In the genomic region with DNA sequence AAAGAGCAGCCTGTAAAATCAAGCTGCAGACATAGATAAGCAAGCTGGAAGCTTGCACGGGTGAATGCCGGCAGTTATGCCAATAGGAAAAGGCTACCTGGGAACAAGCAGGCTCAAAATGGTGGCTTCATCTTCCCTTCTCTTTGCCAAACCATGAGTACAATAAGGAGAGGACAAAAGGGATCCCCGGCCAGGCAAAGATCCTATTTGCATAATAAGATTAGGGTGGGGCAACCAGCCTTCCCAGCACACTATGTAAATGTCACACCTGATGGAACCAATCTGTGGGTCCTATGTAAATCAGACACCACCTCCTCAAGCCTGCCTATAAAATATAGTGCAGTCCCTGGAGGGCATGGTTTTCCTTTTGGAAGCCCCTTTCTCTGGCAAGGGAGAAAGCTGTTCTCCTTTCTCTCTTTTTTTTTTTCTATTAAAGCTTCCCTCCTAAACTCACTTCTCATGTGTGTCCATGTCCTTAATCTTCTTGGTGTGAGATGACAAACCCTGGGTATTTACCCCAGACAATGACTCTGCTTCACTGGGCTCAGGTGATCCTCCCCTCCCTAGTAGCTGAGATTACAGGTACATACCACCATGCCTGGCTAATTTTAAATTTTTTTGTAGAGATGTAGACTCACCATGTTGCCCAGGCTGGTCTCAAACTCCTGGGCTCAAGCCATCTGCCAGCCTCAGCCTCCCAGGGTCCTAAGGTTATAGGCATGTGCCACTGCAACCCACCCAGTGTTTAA, we compare ENCODE assay signal across 14 cellular contexts. TPM values are rescaled to one million over a fixed set of nuclear protein-coding genes. Genes with fewer than 3 reads are reported as not detected.
DNase-seq lines count a peak whose midpoint lies in the region.
"Had no signal": no experiment of that assay in that cellular context is flagged by ENCODE, and none has a peak within 500 bp of the region (broad histone marks: within the 10 kb centered on the region; RNA-seq: fewer than 3 reads in every experiment).

No MANE protein-coding gene starts in this region.

- H3K27me3 ChIP-seq in iPS DF 6.9 (ENCODE audit: control insufficient read depth, insufficient read depth, low read length), result no peaks in the 10 kb centered on the region
- H3K27me3 ChIP-seq: pancreas had no signal

- DNase-seq in COR-L47 (lab: John Stamatoyannopoulos, UW), result peak; percentile 33
- peak; percentile 6 for DNase-seq in Jurkat, Clone E6-1 (ENCODE audit: low read depth, low spot score)
- DNase-seq in NCI-H82 treated with DMSO at 0.1 percent for 48 hours (lab: John Stamatoyannopoulos, UW; ENCODE audit: unreplicated experiment), result peak; percentile 97
- DNase-seq in iPS DF 6.9 (ENCODE audit: low read depth, low spot score), result peak; percentile 43
- DNase-seq in substantia nigra (lab: John Stamatoyannopoulos, UW), result no peak
- no peak for DNase-seq in NCI-H1105 (lab: John Stamatoyannopoulos, UW)
- no peak for DNase-seq in AML-193 (lab: John Stamatoyannopoulos, UW)
- no peak for DNase-seq in ureter (ENCODE audit: low spot score)
- DNase-seq: activated T-cell treated with anti-CD3 and anti-CD28 coated beads, Interleukin-2, amount 50 U/mL, for 1 hour; amniotic stem cell; C1 segment of cervical spinal cord; pancreas; stimulated activated CD4-positive, alpha-beta T cell treated with anti-CD3 and anti-CD28 coated beads, Interleukin-1b, Interleukin-23, amount 100 ng/mL, for 48 hours had no signal

- no peak overlapping the region for H3K27ac ChIP-seq in iPS DF 6.9 (ENCODE audit: low read length)
- H3K27ac ChIP-seq in substantia nigra (ENCODE audit: low read depth, low read length, poor library complexity, severe bottlenecking), result no peak overlapping the region
- H3K27ac ChIP-seq: pancreas had no signal

- no peaks in the 10 kb centered on the region for H3K36me3 ChIP-seq in iPS DF 6.9 (ENCODE audit: control insufficient read depth, insufficient read depth, low read length)
- H3K36me3 ChIP-seq: pancreas had no signal

- no peak overlapping the region for H3K4me3 ChIP-seq in Jurkat, Clone E6-1 (ENCODE audit: low read length)
- no peak overlapping the region for H3K4me3 ChIP-seq in iPS DF 6.9 (ENCODE audit: low read length)
- H3K4me3 ChIP-seq: lung, pancreas had no signal

- H3K4me1 ChIP-seq in iPS DF 6.9 (ENCODE audit: control insufficient read depth, insufficient read depth, low read length), result no peaks in the 10 kb centered on the region
- H3K4me1 ChIP-seq: pancreas had no signal

- WGBS in iPS DF 6.9 (ENCODE audit: insufficient coverage, insufficient read length), result no CpG with 5 or more reads among the region's 3 CpGs

- H3K9me3 ChIP-seq in iPS DF 6.9 (ENCODE audit: control insufficient read depth, insufficient read depth, low read length), result no peaks in the 10 kb centered on the region
- H3K9me3 ChIP-seq: pancreas had no signal

RNA-seq across cellular contexts. Expression of a gene that starts 44.2 kb away (rescaled TPM):
- polyA plus RNA-seq in Jurkat, Clone E6-1 (2012; ENCODE audit: insufficient read depth, insufficient read length), result 56.1 TPM
- 57.8 TPM for total RNA-seq in ureter

RNA-seq across cellular contexts. Expression of a gene that starts 54.9 kb away (rescaled TPM):
- 26.9 TPM for polyA plus RNA-seq in Jurkat, Clone E6-1 (2012; ENCODE audit: insufficient read depth, insufficient read length)
- 32.1 TPM for total RNA-seq in ureter

Comparison
In these comparisons a context has a peak if more than half of its experiments do, and no peak if none do; other contexts are left out.
1. DNase-seq: peak in COR-L47 (single experiment), Jurkat, Clone E6-1 (single experiment), NCI-H82 treated with DMSO at 0.1 percent for 48 hours (single experiment) and iPS DF 6.9 (single experiment); none in substantia nigra (0 of 49), NCI-H1105 (single experiment), AML-193 (0 of 2) and ureter (single experiment).